Comparison of ENCODE assay signal across 1 cellular context in the genomic region with DNA sequence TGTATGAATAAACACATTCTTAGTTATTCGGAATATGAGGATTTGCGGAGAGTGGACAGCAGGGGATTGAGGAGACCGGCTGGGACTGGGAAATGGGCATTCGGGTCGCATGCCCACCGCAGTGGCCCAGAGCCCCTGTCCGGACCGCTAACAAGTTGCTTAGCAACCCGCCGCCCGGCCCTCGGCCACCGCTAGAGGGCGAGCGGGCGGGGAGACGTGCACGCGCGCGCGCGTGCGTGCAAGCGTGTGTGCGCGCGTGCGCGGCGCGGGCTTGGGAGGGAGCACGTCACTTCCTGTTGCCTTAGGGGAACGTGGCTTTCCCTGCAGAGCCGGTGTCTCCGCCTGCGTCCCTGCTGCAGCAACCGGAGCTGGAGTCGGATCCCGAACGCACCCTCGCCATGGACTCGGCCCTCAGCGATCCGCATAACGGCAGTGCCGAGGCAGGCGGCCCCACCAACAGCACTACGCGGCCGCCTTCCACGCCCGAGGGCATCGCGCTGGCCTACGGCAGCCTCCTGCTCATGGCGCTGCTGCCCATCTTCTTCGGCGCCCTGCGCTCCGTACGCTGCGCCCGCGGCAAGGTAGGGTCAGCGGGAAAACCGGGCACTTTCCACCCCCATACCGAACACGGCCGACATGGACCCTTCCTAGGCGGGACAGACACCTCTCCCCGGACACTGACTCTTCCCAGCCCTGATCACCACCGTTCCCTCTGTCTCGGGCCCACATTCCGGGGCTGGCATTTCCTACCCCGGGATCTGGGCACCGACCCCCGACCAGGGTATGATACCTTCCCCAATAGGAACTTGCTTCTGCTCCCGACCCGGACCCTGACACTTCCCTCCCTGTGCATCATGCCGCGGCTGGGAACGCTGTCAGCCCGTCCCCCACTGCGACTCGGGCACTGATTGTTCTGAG.
A peak's percentile ranks its signal among the peaks of the same experiment; 100 is the strongest.
TF ChIP-seq lines count a peak whose summit lies in the region.

Gene HM13 (plus strand): TSS at position 289 of the 918 bp plus-strand sequence. CDS start 110 bp downstream, at position 399.

TF ChIP-seq in WTC11, 78 proteins besides CTCF, POLR2A, EP300 and RAD21 (continued from another document and continues in another):
- TF ChIP-seq MYBL2 (CRISPR knock-in tag; IDR thresholded peaks at IDR 0.05) = peak; percentile 51
- no peak for TF ChIP-seq CBFB (CRISPR knock-in tag; IDR thresholded peaks at IDR 0.05; ENCODE audit: low read depth)
- TF ChIP-seq, protein P1, sequence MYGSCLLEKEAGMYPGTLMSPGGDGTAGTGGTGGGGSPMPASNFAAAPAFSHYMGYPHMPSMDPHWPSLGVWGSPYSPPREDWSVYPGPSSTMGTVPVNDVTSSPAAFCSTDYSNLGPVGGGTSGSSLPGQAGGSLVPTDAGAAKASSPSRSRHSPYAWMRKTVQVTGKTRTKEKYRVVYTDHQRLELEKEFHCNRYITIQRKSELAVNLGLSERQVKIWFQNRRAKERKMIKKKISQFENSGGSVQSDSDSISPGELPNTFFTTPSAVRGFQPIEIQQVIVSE (CRISPR knock-in tag; IDR thresholded peaks at IDR 0.05; ENCODE audit: borderline replicate concordance) = no peak
- TF ChIP-seq, protein P2, sequence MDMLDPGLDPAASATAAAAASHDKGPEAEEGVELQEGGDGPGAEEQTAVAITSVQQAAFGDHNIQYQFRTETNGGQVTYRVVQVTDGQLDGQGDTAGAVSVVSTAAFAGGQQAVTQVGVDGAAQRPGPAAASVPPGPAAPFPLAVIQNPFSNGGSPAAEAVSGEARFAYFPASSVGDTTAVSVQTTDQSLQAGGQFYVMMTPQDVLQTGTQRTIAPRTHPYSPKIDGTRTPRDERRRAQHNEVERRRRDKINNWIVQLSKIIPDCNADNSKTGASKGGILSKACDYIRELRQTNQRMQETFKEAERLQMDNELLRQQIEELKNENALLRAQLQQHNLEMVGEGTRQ (CRISPR knock-in tag; IDR thresholded peaks at IDR 0.05) = no peak; the same call in 1 of the 2 replicates
- TF ChIP-seq, protein P3, sequence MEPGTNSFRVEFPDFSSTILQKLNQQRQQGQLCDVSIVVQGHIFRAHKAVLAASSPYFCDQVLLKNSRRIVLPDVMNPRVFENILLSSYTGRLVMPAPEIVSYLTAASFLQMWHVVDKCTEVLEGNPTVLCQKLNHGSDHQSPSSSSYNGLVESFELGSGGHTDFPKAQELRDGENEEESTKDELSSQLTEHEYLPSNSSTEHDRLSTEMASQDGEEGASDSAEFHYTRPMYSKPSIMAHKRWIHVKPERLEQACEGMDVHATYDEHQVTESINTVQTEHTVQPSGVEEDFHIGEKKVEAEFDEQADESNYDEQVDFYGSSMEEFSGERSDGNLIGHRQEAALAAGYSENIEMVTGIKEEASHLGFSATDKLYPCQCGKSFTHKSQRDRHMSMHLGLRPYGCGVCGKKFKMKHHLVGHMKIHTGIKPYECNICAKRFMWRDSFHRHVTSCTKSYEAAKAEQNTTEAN (CRISPR knock-in tag; IDR thresholded peaks at IDR 0.05) = no peak
- TF ChIP-seq TP53 (CRISPR knock-in tag; IDR thresholded peaks at IDR 0.05) = no peak
- TF ChIP-seq, protein P4, sequence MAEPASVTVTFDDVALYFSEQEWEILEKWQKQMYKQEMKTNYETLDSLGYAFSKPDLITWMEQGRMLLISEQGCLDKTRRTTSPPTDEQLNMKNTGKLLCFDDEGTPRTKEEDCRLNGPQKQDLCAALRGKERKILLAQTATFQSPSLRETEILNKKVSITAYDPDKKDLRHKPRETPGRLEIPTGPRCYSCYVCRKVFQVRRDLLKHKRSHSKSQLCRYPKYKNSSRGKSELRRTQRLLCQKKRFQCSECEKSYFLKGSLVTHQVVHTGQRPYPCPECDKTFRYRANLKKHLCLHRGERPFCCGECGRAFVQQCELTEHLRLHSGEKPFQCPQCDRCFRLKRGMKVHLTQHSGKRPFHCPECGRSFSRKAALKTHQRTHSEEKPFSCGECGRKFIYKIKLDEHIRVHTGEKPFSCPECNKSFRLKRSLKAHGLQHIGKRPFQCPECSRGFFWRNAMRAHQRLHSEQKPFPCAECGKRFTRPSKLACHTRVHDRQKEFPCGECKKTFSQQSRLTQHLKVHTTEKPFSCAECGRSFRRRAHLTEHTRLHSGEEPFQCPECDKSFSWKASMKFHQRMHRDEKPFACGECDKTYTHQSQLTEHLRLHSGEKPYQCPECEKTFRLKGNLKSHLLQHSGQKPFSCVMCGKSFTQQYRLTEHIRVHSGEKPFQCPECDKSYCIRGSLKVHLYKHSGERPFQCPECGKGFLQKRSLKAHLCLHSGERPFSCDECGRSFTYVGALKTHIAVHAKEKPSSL (CRISPR knock-in tag; conservative IDR thresholded peaks at IDR 0.05) = no peak
- peak; percentile 92; the same call in 1 of the 2 replicates for TF ChIP-seq JUN (CRISPR knock-in tag; IDR thresholded peaks at IDR 0.05)
- TF ChIP-seq, protein P5, sequence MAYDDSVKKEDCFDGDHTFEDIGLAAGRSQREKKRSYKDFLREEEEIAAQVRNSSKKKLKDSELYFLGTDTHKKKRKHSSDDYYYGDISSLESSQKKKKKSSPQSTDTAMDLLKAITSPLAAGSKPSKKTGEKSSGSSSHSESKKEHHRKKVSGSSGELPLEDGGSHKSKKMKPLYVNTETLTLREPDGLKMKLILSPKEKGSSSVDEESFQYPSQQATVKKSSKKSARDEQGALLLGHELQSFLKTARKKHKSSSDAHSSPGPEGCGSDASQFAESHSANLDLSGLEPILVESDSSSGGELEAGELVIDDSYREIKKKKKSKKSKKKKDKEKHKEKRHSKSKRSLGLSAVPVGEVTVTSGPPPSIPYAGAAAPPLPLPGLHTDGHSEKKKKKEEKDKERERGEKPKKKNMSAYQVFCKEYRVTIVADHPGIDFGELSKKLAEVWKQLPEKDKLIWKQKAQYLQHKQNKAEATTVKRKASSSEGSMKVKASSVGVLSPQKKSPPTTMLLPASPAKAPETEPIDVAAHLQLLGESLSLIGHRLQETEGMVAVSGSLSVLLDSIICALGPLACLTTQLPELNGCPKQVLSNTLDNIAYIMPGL (CRISPR knock-in tag; IDR thresholded peaks at IDR 0.05) = peak; percentile 82; the same call in 1 of the 2 replicates
- 0 out of 2 replicates have a peak, but pooled peaks have one; percentile 46 for TF ChIP-seq MLX (CRISPR knock-in tag; IDR thresholded peaks at IDR 0.05)
- TF ChIP-seq MXD4 (CRISPR knock-in tag; IDR thresholded peaks at IDR 0.05; ENCODE audit: borderline replicate concordance) = no peak
- TF ChIP-seq NFATC4 (CRISPR knock-in tag; IDR thresholded peaks at IDR 0.05) = no peak
- TF ChIP-seq, protein P6, sequence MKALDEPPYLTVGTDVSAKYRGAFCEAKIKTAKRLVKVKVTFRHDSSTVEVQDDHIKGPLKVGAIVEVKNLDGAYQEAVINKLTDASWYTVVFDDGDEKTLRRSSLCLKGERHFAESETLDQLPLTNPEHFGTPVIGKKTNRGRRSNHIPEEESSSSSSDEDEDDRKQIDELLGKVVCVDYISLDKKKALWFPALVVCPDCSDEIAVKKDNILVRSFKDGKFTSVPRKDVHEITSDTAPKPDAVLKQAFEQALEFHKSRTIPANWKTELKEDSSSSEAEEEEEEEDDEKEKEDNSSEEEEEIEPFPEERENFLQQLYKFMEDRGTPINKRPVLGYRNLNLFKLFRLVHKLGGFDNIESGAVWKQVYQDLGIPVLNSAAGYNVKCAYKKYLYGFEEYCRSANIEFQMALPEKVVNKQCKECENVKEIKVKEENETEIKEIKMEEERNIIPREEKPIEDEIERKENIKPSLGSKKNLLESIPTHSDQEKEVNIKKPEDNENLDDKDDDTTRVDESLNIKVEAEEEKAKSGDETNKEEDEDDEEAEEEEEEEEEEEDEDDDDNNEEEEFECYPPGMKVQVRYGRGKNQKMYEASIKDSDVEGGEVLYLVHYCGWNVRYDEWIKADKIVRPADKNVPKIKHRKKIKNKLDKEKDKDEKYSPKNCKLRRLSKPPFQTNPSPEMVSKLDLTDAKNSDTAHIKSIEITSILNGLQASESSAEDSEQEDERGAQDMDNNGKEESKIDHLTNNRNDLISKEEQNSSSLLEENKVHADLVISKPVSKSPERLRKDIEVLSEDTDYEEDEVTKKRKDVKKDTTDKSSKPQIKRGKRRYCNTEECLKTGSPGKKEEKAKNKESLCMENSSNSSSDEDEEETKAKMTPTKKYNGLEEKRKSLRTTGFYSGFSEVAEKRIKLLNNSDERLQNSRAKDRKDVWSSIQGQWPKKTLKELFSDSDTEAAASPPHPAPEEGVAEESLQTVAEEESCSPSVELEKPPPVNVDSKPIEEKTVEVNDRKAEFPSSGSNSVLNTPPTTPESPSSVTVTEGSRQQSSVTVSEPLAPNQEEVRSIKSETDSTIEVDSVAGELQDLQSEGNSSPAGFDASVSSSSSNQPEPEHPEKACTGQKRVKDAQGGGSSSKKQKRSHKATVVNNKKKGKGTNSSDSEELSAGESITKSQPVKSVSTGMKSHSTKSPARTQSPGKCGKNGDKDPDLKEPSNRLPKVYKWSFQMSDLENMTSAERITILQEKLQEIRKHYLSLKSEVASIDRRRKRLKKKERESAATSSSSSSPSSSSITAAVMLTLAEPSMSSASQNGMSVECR (CRISPR knock-in tag; IDR thresholded peaks at IDR 0.05; ENCODE audit: borderline replicate concordance) = peak; percentile 94; the same call in 1 of the 2 replicates
- no peak for TF ChIP-seq ESRRA (CRISPR knock-in tag; IDR thresholded peaks at IDR 0.05; ENCODE audit: borderline replicate concordance)
- TF ChIP-seq ATF2 (CRISPR knock-in tag; IDR thresholded peaks at IDR 0.05; ENCODE audit: borderline replicate concordance, low read depth) = no peak
- peak; percentile 72; the same call in 1 of the 2 replicates for TF ChIP-seq NFE2L1 (CRISPR knock-in tag; IDR thresholded peaks at IDR 0.05)
- no peak for TF ChIP-seq SOX15 (CRISPR knock-in tag; IDR thresholded peaks at IDR 0.05)
- TF ChIP-seq, protein P7, sequence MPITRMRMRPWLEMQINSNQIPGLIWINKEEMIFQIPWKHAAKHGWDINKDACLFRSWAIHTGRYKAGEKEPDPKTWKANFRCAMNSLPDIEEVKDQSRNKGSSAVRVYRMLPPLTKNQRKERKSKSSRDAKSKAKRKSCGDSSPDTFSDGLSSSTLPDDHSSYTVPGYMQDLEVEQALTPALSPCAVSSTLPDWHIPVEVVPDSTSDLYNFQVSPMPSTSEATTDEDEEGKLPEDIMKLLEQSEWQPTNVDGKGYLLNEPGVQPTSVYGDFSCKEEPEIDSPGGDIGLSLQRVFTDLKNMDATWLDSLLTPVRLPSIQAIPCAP (CRISPR knock-in tag; IDR thresholded peaks at IDR 0.05) = no peak
- TF ChIP-seq SMAD3 (CRISPR knock-in tag; IDR thresholded peaks at IDR 0.05; ENCODE audit: borderline replicate concordance) = no peak
- no peak; the same call in 1 of the 2 replicates for TF ChIP-seq ETV6 (CRISPR knock-in tag; IDR thresholded peaks at IDR 0.05)
- TF ChIP-seq HMGA2 (CRISPR knock-in tag; IDR thresholded peaks at IDR 0.05) = no peak
- TF ChIP-seq NR3C1 (CRISPR knock-in tag; conservative IDR thresholded peaks at IDR 0.05; ENCODE audit: low read depth) = no peak
- no peak for TF ChIP-seq NR1H2 (CRISPR knock-in tag; IDR thresholded peaks at IDR 0.05)
- no peak for TF ChIP-seq SP1 (CRISPR knock-in tag; conservative IDR thresholded peaks at IDR 0.05)
- TF ChIP-seq, protein P8, sequence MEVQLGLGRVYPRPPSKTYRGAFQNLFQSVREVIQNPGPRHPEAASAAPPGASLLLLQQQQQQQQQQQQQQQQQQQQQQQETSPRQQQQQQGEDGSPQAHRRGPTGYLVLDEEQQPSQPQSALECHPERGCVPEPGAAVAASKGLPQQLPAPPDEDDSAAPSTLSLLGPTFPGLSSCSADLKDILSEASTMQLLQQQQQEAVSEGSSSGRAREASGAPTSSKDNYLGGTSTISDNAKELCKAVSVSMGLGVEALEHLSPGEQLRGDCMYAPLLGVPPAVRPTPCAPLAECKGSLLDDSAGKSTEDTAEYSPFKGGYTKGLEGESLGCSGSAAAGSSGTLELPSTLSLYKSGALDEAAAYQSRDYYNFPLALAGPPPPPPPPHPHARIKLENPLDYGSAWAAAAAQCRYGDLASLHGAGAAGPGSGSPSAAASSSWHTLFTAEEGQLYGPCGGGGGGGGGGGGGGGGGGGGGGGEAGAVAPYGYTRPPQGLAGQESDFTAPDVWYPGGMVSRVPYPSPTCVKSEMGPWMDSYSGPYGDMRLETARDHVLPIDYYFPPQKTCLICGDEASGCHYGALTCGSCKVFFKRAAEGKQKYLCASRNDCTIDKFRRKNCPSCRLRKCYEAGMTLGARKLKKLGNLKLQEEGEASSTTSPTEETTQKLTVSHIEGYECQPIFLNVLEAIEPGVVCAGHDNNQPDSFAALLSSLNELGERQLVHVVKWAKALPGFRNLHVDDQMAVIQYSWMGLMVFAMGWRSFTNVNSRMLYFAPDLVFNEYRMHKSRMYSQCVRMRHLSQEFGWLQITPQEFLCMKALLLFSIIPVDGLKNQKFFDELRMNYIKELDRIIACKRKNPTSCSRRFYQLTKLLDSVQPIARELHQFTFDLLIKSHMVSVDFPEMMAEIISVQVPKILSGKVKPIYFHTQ (CRISPR knock-in tag; IDR thresholded peaks at IDR 0.05) = no peak
- TF ChIP-seq, protein P9, sequence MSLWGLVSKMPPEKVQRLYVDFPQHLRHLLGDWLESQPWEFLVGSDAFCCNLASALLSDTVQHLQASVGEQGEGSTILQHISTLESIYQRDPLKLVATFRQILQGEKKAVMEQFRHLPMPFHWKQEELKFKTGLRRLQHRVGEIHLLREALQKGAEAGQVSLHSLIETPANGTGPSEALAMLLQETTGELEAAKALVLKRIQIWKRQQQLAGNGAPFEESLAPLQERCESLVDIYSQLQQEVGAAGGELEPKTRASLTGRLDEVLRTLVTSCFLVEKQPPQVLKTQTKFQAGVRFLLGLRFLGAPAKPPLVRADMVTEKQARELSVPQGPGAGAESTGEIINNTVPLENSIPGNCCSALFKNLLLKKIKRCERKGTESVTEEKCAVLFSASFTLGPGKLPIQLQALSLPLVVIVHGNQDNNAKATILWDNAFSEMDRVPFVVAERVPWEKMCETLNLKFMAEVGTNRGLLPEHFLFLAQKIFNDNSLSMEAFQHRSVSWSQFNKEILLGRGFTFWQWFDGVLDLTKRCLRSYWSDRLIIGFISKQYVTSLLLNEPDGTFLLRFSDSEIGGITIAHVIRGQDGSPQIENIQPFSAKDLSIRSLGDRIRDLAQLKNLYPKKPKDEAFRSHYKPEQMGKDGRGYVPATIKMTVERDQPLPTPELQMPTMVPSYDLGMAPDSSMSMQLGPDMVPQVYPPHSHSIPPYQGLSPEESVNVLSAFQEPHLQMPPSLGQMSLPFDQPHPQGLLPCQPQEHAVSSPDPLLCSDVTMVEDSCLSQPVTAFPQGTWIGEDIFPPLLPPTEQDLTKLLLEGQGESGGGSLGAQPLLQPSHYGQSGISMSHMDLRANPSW (CRISPR knock-in tag; conservative IDR thresholded peaks at IDR 0.05; ENCODE audit: low read depth) = no peak
- TF ChIP-seq ZNF396 (CRISPR knock-in tag; IDR thresholded peaks at IDR 0.05; ENCODE audit: borderline replicate concordance) = no peak
- TF ChIP-seq GRHL2 (CRISPR knock-in tag; IDR thresholded peaks at IDR 0.05; ENCODE audit: insufficient replicate concordance, severe bottlenecking) = no peak
- TF ChIP-seq RORB (CRISPR knock-in tag; IDR thresholded peaks at IDR 0.05) = no peak
- no peak for TF ChIP-seq FOXP1 (CRISPR knock-in tag; IDR thresholded peaks at IDR 0.05; ENCODE audit: borderline replicate concordance)
